10 cellular contexts compared by ENCODE assay signal in genomic region chr18:54607213-54607934, GRCh38. TPM values are rescaled to one million over a fixed set of nuclear protein-coding genes. Genes with fewer than 3 reads are reported as not detected.
DNase-seq lines count a peak whose midpoint lies in the region; ATAC-seq and TF ChIP-seq lines count a peak whose summit lies in the region.
"Had no signal": no experiment of that assay in that cellular context is flagged by ENCODE, and none has a peak within 500 bp of the region (broad histone marks: within the 10 kb centered on the region; RNA-seq: fewer than 3 reads in every experiment).

No MANE protein-coding gene starts in this region.

- no peak overlapping the region for H3K9ac ChIP-seq in BLaER1

- H3K9me3 ChIP-seq in BLaER1, result no peaks in the 10 kb centered on the region
- H3K9me3 ChIP-seq in left lung, result no peaks in the 10 kb centered on the region

- no peaks in the 10 kb centered on the region for H3K36me3 ChIP-seq in BLaER1
- H3K36me3 ChIP-seq in left lung, result no peaks in the 10 kb centered on the region

- H3K27me3 ChIP-seq in BLaER1, result no peaks in the 10 kb centered on the region
- no peaks in the 10 kb centered on the region for H3K27me3 ChIP-seq in left lung

- H4K20me1 ChIP-seq in BLaER1, result no peaks in the 10 kb centered on the region

- peak; percentile 4 for DNase-seq in LHCN-M2 (ENCODE audit: low read depth)
- peak; percentile 75 for DNase-seq in astrocyte of the hippocampus (ENCODE audit: low read depth, low spot score)
- no peak for DNase-seq in left lung
- DNase-seq in GM19238 (ENCODE audit: insufficient read length, low spot score), result no peak
- no peak for DNase-seq in stimulated activated CD4-positive, alpha-beta T cell treated with anti-CD3 and anti-CD28 coated beads, Interleukin-2, amount 100 ng/mL, for 48 hours

- TF ChIP-seq CTCF in left lung (IDR thresholded peaks at IDR 0.05), result no peak

- intact Hi-C loops in left lung (cut with DNase I), result no loop called here

- peak overlapping the region; percentile 43 for H3K4me2 ChIP-seq in BLaER1

- H3K4me3 ChIP-seq in BLaER1, result no peak overlapping the region
- H3K4me3 ChIP-seq in left lung, result no peak overlapping the region

- H3K27ac ChIP-seq in BLaER1, result no peak overlapping the region
- peak overlapping the region; percentile 73 to 74 for H3K27ac ChIP-seq in left lung

- peaks cover 12% of the 10 kb centered on the region for H3K4me1 ChIP-seq in BLaER1
- H3K4me1 ChIP-seq in left lung, result peaks cover 0 to 4% of the 10 kb centered on the region in 2 donors

- peak; percentile 76 for ATAC-seq in left lung
- no peak for ATAC-seq in HG02588 (IDR thresholded peaks at IDR 0.05; ENCODE audit: unreplicated experiment)
- no peak for ATAC-seq in GM21619 (IDR thresholded peaks at IDR 0.05; ENCODE audit: unreplicated experiment)

RNA-seq across cellular contexts. Expression of gene DYNAP, which starts 16.3 kb away (rescaled TPM):
- total RNA-seq in LHCN-M2 (2014; rRNA removed), result not detected in 2 replicates
- polyA plus RNA-seq in LHCN-M2 (2012), result not detected
- not detected for total RNA-seq in left lung
- total RNA-seq: activated CD8-positive, alpha-beta memory T cell treated with anti-CD3 and anti-CD28 coated beads for 36 hours had no signal
- polyA plus RNA-seq: neural cell had no signal

Comparison
In these comparisons a context has a peak if more than half of its experiments do, and no peak if none do; other contexts are left out.
1. DNase-seq: peak in LHCN-M2 (single experiment) and astrocyte of the hippocampus (single experiment); none in left lung (0 of 2), GM19238 (single experiment) and stimulated activated CD4-positive, alpha-beta T cell treated with anti-CD3 and anti-CD28 coated beads, Interleukin-2, amount 100 ng/mL, for 48 hours (0 of 2).